In genomic region chr11:65111537-65112225, GRCh38 we compare ENCODE assay signal across 8 cellular contexts. TPM values are rescaled to one million over a fixed set of nuclear protein-coding genes. Genes with fewer than 3 reads are reported as not detected.
DNase-seq lines count a peak whose midpoint lies in the region; ATAC-seq, FAIRE-seq and TF ChIP-seq lines count a peak whose summit lies in the region.

Gene TM7SF2 (plus strand): TSS chr11:65111872. CDS start chr11:65112016, 144 bp downstream.

- H3K27me3 ChIP-seq in mammary epithelial cell (ENCODE audit: insufficient read depth, low read length) (no peaks in the 10 kb centered on the region), small intestine (ENCODE audit: control insufficient read depth in 2 of 2, insufficient read depth in 2 of 2, low read length in 2 of 2) (no peaks in the 10 kb centered on the region)

- intact Hi-C loops in mammary epithelial cell (cut with micrococcal nuclease), result loop anchor here (2.0 to 5.0 kb wide), 4 partner anchors 15 to 221 kb away; partner anchors contain the start of genes CDC42EP2, DPF2 and VPS51

- H3K4me1 Mint-ChIP-seq in WTC11, result peaks cover 17% of the 10 kb centered on the region

- no peaks in the 10 kb centered on the region; the same call in 1 of the 2 replicates for H3K36me3 Mint-ChIP-seq in WTC11

- peak; percentile 91 for FAIRE-seq in GM18507 (lab: Jason Lieb, UNC)
- no peak for FAIRE-seq in small intestine (lab: Jason Lieb, UNC)

- POLR2A ChIA-PET in WTC11 (lab: Charles Lee), result interaction anchor here (1.0 to 2.2 kb wide), 8 partner anchors 9 to 70 kb away, joined by 3 to 19 read pairs (median 6); partner anchors contain the start of genes CAPN1, FAU, MRPL49 and VPS51

- BruUV-seq in mammary epithelial cell (replicated peaks; lab: Mats Ljungman, UMichigan), result no TSS peak

- peaks cover 36% of the 10 kb centered on the region for H3K4me1 ChIP-seq in mammary epithelial cell (ENCODE audit: insufficient read depth, low read length)
- peaks cover 5 to 14% of the 10 kb centered on the region in 2 donors for H3K4me1 ChIP-seq in small intestine (ENCODE audit: control insufficient read depth in 2 of 2, insufficient read depth in 1 of 2, low read depth in 1 of 2, low read length in 1 of 2)

- no peak within 1 kb of the TSS for H3K9ac ChIP-seq in mammary epithelial cell (ENCODE audit: insufficient read depth, low read length)

- TF ChIP-seq CTCF in WTC11 (IDR thresholded peaks at IDR 0.05) (no peak), mammary epithelial cell (conservative IDR thresholded peaks at IDR 0.05 in 1 of 2, IDR thresholded peaks at IDR 0.05 in 1 of 2; ENCODE audit: extremely low read depth in 1 of 2, insufficient read depth in 1 of 2, low read depth in 1 of 2, low read length in 2 of 2) (no peak)

- H3K36me3 ChIP-seq in mammary epithelial cell (ENCODE audit: insufficient read depth, low read length) (no peaks in the 10 kb centered on the region), small intestine (ENCODE audit: control insufficient read depth in 2 of 2, insufficient read depth in 2 of 2, low read length in 2 of 2) (peaks cover 5 to 10% of the 10 kb centered on the region in 2 donors)

- H3K27ac Mint-ChIP-seq in WTC11, result peak within 1 kb of the TSS; percentile 89

- H3K4me3 Mint-ChIP-seq in WTC11, result peak within 1 kb of the TSS; percentile 91

- no peaks in the 10 kb centered on the region for H3K9me3 Mint-ChIP-seq in WTC11

- ATAC-seq in HG03066 (IDR thresholded peaks at IDR 0.05; ENCODE audit: low read depth, unreplicated experiment), result peak; percentile 52
- ATAC-seq in WTC11, result peak; percentile 77

- no peak within 1 kb of the TSS for H3K27ac ChIP-seq in mammary epithelial cell (ENCODE audit: insufficient read depth, low read depth, low read length)
- H3K27ac ChIP-seq in small intestine (ENCODE audit: low read depth in 1 of 2, low read length in 1 of 2), result peak within 1 kb of the TSS; percentile 15 to 64

- peaks cover 17% of the 10 kb centered on the region for H3K79me2 ChIP-seq in mammary epithelial cell (ENCODE audit: insufficient read depth, low read length)

- peak within 1 kb of the TSS; percentile 10 for H2AFZ ChIP-seq in mammary epithelial cell (ENCODE audit: low read depth, low read length)

- WGBS in mammary epithelial cell (ENCODE audit: low coverage, missing lambda C conversion rate), result 28% methylated on average over 13 of the region's 49 CpGs
- WGBS in small intestine, 3 donors, result 8 to 10% (median 9%) methylated on average over 40 to 49 of the region's 49 CpGs

- in situ Hi-C loops in mammary epithelial cell (cut with MboI; ENCODE audit: low sequenced_read_pairs in 2 of 2), result no loop called here

- H3K4me2 ChIP-seq in mammary epithelial cell (ENCODE audit: insufficient read depth, low read depth, low read length), result peak within 1 kb of the TSS; percentile 91

- H3K4me3 ChIP-seq in mammary epithelial cell (replicated peaks in 1 of 3; ENCODE audit: insufficient read depth in 1 of 3, low read depth in 2 of 3, low read length in 3 of 3) (peak within 1 kb of the TSS; percentile 45 to 51 (median 49)), small intestine (ENCODE audit: low read depth in 1 of 2, low read length in 2 of 2) (peak within 1 kb of the TSS; percentile 38 to 58)

- DNase-seq in GM18507 (ENCODE audit: extremely low spot score, insufficient read length, low read depth), result peak; percentile 88
- peak; percentile 98 for DNase-seq in NCI-H2227 (lab: John Stamatoyannopoulos, UW; ENCODE audit: unreplicated experiment)
- DNase-seq in WTC11 (ENCODE audit: low spot score), result peak; percentile 97
- peak; percentile 93 for DNase-seq in mammary epithelial cell
- DNase-seq in iPS-NIHi11 (ENCODE audit: low spot score), result peak; percentile 96
- DNase-seq in small intestine, result peak; percentile 97
- DNase-seq in H4 (ENCODE audit: low spot score), result no peak

- H3K9me3 ChIP-seq in mammary epithelial cell (replicated peaks; ENCODE audit: insufficient read depth, low read length) (no peaks in the 10 kb centered on the region), small intestine (ENCODE audit: control insufficient read depth, low read depth) (no peaks in the 10 kb centered on the region)

- H4K20me1 ChIP-seq in mammary epithelial cell (ENCODE audit: insufficient read depth, low read length), result no peaks in the 10 kb centered on the region

- CTCF ChIA-PET in WTC11 (lab: Charles Lee) (interaction anchor here (0.6 to 4.8 kb wide), 27 partner anchors 9 to 352 kb away, joined by 3 to 104 read pairs (median 5); partner anchors contain the start of genes ARL2, BATF2, CAPN1 and FAU), mammary epithelial cell (lab: Charles Lee; ENCODE audit: low non-redundant PET) (interaction anchor here (0.6 to 0.9 kb wide), 5 partner anchors 71 to 409 kb away, joined by 3 to 19 read pairs (median 4); partner anchors contain the start of gene CAPN1)

- H3K27me3 Mint-ChIP-seq in WTC11 (ENCODE audit: low read depth), result no peaks in the 10 kb centered on the region

- dilution Hi-C loops in mammary epithelial cell (cut with HindIII; ENCODE audit: low sequenced_read_pairs), result loop anchor here (10.0 kb wide), 2 partner anchors 143 to 317 kb away; no protein-coding TSS in a partner anchor

TF ChIP-seq in WTC11, 78 proteins besides CTCF, POLR2A, EP300 and RAD21 (continues in another document):
- TF ChIP-seq MXD4 (CRISPR knock-in tag; IDR thresholded peaks at IDR 0.05; ENCODE audit: borderline replicate concordance) (no peak), PREB (CRISPR knock-in tag; IDR thresholded peaks at IDR 0.05; ENCODE audit: borderline replicate concordance) (peak; percentile 77; the same call in 1 of the 2 replicates), ZNF671 (CRISPR knock-in tag; IDR thresholded peaks at IDR 0.05) (no peak), HMGA2 (CRISPR knock-in tag; IDR thresholded peaks at IDR 0.05) (0 out of 2 replicates have a peak, but pooled peaks have one; percentile 5), ZNF512 (CRISPR knock-in tag; IDR thresholded peaks at IDR 0.05; ENCODE audit: borderline replicate concordance) (no peak), ZNF425 (CRISPR knock-in tag; conservative IDR thresholded peaks at IDR 0.05) (0 out of 2 replicates have a peak, but pooled peaks have one; percentile 41), E2F5 (CRISPR knock-in tag; IDR thresholded peaks at IDR 0.05) (peak; percentile 68), NFYB (CRISPR knock-in tag; conservative IDR thresholded peaks at IDR 0.05; ENCODE audit: low read depth) (peak; percentile 83), USF1 (CRISPR knock-in tag; IDR thresholded peaks at IDR 0.05) (peak; percentile 14; the same call in 1 of the 2 replicates)

RNA-seq across cellular contexts. Expression of gene TM7SF2, which starts in this region (rescaled TPM):
- 63.8 to 74.9 TPM (median 71.5 TPM) in 3 replicates for total RNA-seq in WTC11 (2021)
- total RNA-seq in mammary epithelial cell, result 10 to 100 TPM in 1 of 2 donors, 1 to 10 TPM in 1; 8.7 to 10.1 TPM
- 17.2 TPM for polyA plus RNA-seq in mammary epithelial cell
- 54.8 TPM for polyA minus RNA-seq in mammary epithelial cell
- 10 to 100 TPM; 21.1 to 40.7 (median 40.0) TPM for polyA plus RNA-seq in small intestine
- 3.2 and 5.2 TPM in 2 replicates for total RNA-seq in H4 (2014; rRNA removed; shearing (Covaris generic))
